Comparison of ENCODE assay signal across 1 cellular context in the genomic region with DNA sequence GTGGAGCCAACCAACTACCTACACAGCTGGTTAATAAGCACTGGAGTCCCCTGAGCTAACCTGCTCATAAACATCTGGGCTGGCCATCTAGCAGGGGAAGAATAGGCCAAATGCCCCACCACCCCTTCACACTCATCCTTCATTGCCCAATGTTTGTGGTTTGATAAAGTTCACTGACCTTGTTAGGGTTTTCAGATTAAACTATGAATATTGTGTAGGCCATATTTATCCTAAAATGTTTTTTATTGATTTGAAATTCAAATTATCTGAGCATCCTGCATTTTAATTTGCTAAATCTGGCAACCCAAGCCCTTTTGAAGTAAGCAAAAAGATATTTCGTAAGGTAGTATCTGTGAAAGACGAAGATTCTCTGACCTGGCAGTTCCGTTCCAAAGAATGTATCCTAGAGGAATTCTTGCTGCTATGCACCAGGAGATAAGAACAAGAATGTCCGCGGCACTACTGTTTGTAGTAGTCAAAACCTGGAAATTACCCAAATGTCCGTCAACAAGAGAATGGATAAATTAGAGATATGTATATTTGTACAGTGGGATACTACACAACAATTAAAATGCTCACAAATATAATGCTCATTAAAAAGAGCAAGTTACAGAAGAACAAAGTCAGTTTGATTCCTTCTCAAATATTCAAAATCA.
TF ChIP-seq lines count a peak whose summit lies in the region.

No MANE protein-coding gene starts in this region.

TF ChIP-seq in HepG2, 621 proteins besides CTCF, POLR2A, EP300 and RAD21 (continued from another document):
- TF ChIP-seq, protein P1, sequence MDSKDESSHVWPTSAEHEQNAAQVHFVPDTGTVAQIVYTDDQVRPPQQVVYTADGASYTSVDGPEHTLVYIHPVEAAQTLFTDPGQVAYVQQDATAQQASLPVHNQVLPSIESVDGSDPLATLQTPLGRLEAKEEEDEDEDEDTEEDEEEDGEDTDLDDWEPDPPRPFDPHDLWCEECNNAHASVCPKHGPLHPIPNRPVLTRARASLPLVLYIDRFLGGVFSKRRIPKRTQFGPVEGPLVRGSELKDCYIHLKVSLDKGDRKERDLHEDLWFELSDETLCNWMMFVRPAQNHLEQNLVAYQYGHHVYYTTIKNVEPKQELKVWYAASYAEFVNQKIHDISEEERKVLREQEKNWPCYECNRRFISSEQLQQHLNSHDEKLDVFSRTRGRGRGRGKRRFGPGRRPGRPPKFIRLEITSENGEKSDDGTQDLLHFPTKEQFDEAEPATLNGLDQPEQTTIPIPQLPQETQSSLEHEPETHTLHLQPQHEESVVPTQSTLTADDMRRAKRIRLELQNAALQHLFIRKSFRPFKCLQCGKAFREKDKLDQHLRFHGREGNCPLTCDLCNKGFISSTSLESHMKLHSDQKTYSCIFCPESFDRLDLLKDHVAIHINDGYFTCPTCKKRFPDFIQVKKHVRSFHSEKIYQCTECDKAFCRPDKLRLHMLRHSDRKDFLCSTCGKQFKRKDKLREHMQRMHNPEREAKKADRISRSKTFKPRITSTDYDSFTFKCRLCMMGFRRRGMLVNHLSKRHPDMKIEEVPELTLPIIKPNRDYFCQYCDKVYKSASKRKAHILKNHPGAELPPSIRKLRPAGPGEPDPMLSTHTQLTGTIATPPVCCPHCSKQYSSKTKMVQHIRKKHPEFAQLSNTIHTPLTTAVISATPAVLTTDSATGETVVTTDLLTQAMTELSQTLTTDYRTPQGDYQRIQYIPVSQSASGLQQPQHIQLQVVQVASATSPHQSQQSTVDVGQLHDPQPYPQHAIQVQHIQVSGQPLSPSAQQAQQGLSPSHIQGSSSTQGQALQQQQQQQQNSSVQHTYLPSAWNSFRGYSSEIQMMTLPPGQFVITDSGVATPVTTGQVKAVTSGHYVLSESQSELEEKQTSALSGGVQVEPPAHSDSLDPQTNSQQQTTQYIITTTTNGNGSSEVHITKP (CRISPR knock-in tag; IDR thresholded peaks at IDR 0.05; ENCODE audit: low read depth): 0 out of 2 replicates have a peak, but pooled peaks have one; percentile 30
- TF ChIP-seq, protein P2, sequence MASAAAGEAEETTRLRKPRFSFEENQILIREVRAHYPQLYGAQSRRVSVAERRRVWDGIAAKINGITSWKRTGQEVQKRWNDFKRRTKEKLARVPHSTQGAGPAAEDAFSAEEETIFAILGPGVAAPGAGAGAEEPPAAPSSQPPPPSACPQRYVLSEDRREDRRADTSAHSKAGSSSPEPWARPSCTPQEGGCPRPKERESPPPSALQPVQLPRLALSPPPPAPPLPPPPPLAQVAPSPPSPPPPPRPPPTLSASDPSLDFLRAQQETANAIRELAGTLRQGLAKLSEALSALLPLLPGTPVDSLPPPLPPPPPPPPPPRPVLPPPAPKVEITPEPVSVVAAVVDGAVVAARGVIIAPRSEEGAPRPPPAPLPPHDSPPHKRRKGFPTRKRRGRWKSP (CRISPR knock-in tag; IDR thresholded peaks at IDR 0.05): peak; percentile 10; the same call in 1 of the 2 replicates
- TF ChIP-seq, protein P3, sequence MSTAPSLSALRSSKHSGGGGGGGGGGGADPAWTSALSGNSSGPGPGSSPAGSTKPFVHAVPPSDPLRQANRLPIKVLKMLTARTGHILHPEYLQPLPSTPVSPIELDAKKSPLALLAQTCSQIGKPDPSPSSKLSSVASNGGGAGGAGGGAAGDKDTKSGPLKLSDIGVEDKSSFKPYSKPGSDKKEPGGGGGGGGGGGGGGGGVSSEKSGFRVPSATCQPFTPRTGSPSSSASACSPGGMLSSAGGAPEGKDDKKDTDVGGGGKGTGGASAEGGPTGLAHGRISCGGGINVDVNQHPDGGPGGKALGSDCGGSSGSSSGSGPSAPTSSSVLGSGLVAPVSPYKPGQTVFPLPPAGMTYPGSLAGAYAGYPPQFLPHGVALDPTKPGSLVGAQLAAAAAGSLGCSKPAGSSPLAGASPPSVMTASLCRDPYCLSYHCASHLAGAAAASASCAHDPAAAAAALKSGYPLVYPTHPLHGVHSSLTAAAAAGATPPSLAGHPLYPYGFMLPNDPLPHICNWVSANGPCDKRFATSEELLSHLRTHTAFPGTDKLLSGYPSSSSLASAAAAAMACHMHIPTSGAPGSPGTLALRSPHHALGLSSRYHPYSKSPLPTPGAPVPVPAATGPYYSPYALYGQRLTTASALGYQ (CRISPR knock-in tag; IDR thresholded peaks at IDR 0.05): peak; percentile 73
- TF ChIP-seq HDAC6 (IDR thresholded peaks at IDR 0.05; ENCODE audit: low read depth, low read length) (no peak), CEBPG (CRISPR knock-in tag; IDR thresholded peaks at IDR 0.05) (peak; percentile 81), ZNF598 (CRISPR knock-in tag; IDR thresholded peaks at IDR 0.05; ENCODE audit: borderline replicate concordance) (no peak), MAFK (conservative IDR thresholded peaks at IDR 0.05 in 1 of 2, IDR thresholded peaks at IDR 0.05 in 1 of 2; ENCODE audit: low read length in 2 of 2) (peak in 1 of 2 experiments; percentile 36; a peak in 1 of 4 replicates), SETDB1 (CRISPR knock-in tag; IDR thresholded peaks at IDR 0.05; ENCODE audit: borderline replicate concordance) (no peak), ZNF17 (CRISPR knock-in tag; IDR thresholded peaks at IDR 0.05) (no peak), NR2F6 (IDR thresholded peaks at IDR 0.05) (peak; percentile 73), NR2F6 (CRISPR knock-in tag; IDR thresholded peaks at IDR 0.05) (peak; percentile 46; the same call in 1 of the 2 replicates), CREM (IDR thresholded peaks at IDR 0.05) (peak; percentile 64), CREM (CRISPR knock-in tag; IDR thresholded peaks at IDR 0.05) (no peak), RBAK (CRISPR knock-in tag; IDR thresholded peaks at IDR 0.05) (no peak), SALL1 (CRISPR knock-in tag; IDR thresholded peaks at IDR 0.05) (peak; percentile 89), ZNF501 (CRISPR knock-in tag; IDR thresholded peaks at IDR 0.05) (peak; percentile 56; the same call in 1 of the 2 replicates), ZNF614 (CRISPR knock-in tag; IDR thresholded peaks at IDR 0.05; ENCODE audit: borderline replicate concordance) (peak; percentile 27; the same call in 1 of the 2 replicates), TSC22D2 (CRISPR knock-in tag; IDR thresholded peaks at IDR 0.05; ENCODE audit: borderline replicate concordance) (no peak), DMAP1 (CRISPR knock-in tag; IDR thresholded peaks at IDR 0.05) (peak; percentile 58; the same call in 1 of the 2 replicates), TCF7L2 (IDR thresholded peaks at IDR 0.05; ENCODE audit: low read depth, low read length) (0 out of 2 replicates have a peak, but pooled peaks have one; percentile 51), TBX2 (CRISPR knock-in tag; IDR thresholded peaks at IDR 0.05; ENCODE audit: borderline replicate concordance) (peak; percentile 61), MIXL1 (CRISPR knock-in tag; IDR thresholded peaks at IDR 0.05) (peak; percentile 13), DNMT3B (CRISPR knock-in tag; conservative IDR thresholded peaks at IDR 0.05) (peak; percentile 71; the same call in 1 of the 2 replicates), MAFF (IDR thresholded peaks at IDR 0.05; ENCODE audit: low read depth, low read length) (0 out of 2 replicates have a peak, but pooled peaks have one; percentile 9), HMG20B (CRISPR knock-in tag; conservative IDR thresholded peaks at IDR 0.05) (no peak), TEAD3 (CRISPR knock-in tag; optimal IDR thresholded peaks at IDR 0.05; ENCODE audit: borderline replicate concordance) (peak; percentile 94), ZNF3 (CRISPR knock-in tag; IDR thresholded peaks at IDR 0.05) (peak; percentile 16; the same call in 1 of the 2 replicates), MED8 (CRISPR knock-in tag; IDR thresholded peaks at IDR 0.05; ENCODE audit: insufficient replicate concordance) (no peak), STAT5B (CRISPR knock-in tag; IDR thresholded peaks at IDR 0.05) (no peak), ZNF256 (CRISPR knock-in tag; conservative IDR thresholded peaks at IDR 0.05) (no peak), FOXJ3 (CRISPR knock-in tag; IDR thresholded peaks at IDR 0.05; ENCODE audit: borderline replicate concordance) (peak; percentile 74; the same call in 1 of the 2 replicates), MED1 (CRISPR knock-in tag; IDR thresholded peaks at IDR 0.05) (peak; percentile 66), MTF2 (CRISPR knock-in tag; IDR thresholded peaks at IDR 0.05; ENCODE audit: borderline replicate concordance) (no peak), KDM6A (CRISPR knock-in tag; IDR thresholded peaks at IDR 0.05; ENCODE audit: low read depth) (peak; percentile 62; the same call in 1 of the 2 replicates), STAG1 (CRISPR knock-in tag; IDR thresholded peaks at IDR 0.05) (no peak), RNF2 (conservative IDR thresholded peaks at IDR 0.05; ENCODE audit: low read depth) (no peak), TGIF2 (CRISPR knock-in tag; IDR thresholded peaks at IDR 0.05) (0 out of 2 replicates have a peak, but pooled peaks have one; percentile 47), ZNF24 (IDR thresholded peaks at IDR 0.05) (no peak)
- TF ChIP-seq, protein P4, sequence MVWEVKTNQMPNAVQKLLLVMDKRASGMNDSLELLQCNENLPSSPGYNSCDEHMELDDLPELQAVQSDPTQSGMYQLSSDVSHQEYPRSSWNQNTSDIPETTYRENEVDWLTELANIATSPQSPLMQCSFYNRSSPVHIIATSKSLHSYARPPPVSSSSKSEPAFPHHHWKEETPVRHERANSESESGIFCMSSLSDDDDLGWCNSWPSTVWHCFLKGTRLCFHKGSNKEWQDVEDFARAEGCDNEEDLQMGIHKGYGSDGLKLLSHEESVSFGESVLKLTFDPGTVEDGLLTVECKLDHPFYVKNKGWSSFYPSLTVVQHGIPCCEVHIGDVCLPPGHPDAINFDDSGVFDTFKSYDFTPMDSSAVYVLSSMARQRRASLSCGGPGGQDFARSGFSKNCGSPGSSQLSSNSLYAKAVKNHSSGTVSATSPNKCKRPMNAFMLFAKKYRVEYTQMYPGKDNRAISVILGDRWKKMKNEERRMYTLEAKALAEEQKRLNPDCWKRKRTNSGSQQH (CRISPR knock-in tag; IDR thresholded peaks at IDR 0.05; ENCODE audit: low read depth): no peak
- TF ChIP-seq, protein P5, sequence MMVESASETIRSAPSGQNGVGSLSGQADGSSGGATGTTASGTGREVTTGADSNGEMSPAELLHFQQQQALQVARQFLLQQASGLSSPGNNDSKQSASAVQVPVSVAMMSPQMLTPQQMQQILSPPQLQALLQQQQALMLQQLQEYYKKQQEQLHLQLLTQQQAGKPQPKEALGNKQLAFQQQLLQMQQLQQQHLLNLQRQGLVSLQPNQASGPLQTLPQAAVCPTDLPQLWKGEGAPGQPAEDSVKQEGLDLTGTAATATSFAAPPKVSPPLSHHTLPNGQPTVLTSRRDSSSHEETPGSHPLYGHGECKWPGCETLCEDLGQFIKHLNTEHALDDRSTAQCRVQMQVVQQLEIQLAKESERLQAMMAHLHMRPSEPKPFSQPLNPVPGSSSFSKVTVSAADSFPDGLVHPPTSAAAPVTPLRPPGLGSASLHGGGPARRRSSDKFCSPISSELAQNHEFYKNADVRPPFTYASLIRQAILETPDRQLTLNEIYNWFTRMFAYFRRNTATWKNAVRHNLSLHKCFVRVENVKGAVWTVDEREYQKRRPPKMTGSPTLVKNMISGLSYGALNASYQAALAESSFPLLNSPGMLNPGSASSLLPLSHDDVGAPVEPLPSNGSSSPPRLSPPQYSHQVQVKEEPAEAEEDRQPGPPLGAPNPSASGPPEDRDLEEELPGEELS (CRISPR knock-in tag; IDR thresholded peaks at IDR 0.05): peak; percentile 82
- TF ChIP-seq, protein P6, sequence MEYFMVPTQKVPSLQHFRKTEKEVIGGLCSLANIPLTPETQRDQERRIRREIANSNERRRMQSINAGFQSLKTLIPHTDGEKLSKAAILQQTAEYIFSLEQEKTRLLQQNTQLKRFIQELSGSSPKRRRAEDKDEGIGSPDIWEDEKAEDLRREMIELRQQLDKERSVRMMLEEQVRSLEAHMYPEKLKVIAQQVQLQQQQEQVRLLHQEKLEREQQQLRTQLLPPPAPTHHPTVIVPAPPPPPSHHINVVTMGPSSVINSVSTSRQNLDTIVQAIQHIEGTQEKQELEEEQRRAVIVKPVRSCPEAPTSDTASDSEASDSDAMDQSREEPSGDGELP (IDR thresholded peaks at IDR 0.05; ENCODE audit: borderline replicate concordance, low read depth): peak; percentile 39; the same call in 1 of the 2 replicates
- TF ChIP-seq, protein P7, sequence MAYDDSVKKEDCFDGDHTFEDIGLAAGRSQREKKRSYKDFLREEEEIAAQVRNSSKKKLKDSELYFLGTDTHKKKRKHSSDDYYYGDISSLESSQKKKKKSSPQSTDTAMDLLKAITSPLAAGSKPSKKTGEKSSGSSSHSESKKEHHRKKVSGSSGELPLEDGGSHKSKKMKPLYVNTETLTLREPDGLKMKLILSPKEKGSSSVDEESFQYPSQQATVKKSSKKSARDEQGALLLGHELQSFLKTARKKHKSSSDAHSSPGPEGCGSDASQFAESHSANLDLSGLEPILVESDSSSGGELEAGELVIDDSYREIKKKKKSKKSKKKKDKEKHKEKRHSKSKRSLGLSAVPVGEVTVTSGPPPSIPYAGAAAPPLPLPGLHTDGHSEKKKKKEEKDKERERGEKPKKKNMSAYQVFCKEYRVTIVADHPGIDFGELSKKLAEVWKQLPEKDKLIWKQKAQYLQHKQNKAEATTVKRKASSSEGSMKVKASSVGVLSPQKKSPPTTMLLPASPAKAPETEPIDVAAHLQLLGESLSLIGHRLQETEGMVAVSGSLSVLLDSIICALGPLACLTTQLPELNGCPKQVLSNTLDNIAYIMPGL (CRISPR knock-in tag; IDR thresholded peaks at IDR 0.05; ENCODE audit: borderline replicate concordance in 1 of 2, low read depth in 1 of 2): no peak
- TF ChIP-seq, protein P8, sequence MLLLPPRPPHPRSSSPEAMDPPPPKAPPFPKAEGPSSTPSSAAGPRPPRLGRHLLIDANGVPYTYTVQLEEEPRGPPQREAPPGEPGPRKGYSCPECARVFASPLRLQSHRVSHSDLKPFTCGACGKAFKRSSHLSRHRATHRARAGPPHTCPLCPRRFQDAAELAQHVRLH (CRISPR knock-in tag; IDR thresholded peaks at IDR 0.05; ENCODE audit: borderline replicate concordance, low read depth): peak; percentile 49; the same call in 1 of the 2 replicates
- TF ChIP-seq, protein P9, sequence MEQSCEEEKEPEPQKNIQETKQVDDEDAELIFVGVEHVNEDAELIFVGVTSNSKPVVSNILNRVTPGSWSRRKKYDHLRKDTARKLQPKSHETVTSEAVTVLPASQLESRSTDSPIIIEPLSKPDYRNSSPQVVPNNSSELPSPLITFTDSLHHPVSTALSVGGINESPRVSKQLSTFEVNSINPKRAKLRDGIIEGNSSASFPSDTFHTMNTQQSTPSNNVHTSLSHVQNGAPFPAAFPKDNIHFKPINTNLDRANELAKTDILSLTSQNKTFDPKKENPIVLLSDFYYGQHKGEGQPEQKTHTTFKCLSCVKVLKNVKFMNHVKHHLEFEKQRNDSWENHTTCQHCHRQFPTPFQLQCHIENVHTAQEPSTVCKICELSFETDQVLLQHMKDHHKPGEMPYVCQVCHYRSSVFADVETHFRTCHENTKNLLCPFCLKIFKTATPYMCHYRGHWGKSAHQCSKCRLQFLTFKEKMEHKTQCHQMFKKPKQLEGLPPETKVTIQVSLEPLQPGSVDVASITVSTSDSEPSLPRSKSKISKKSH (CRISPR knock-in tag; IDR thresholded peaks at IDR 0.05; ENCODE audit: borderline replicate concordance): no peak
